Comparison of ENCODE assay signal across 28 cellular contexts in the genomic region with DNA sequence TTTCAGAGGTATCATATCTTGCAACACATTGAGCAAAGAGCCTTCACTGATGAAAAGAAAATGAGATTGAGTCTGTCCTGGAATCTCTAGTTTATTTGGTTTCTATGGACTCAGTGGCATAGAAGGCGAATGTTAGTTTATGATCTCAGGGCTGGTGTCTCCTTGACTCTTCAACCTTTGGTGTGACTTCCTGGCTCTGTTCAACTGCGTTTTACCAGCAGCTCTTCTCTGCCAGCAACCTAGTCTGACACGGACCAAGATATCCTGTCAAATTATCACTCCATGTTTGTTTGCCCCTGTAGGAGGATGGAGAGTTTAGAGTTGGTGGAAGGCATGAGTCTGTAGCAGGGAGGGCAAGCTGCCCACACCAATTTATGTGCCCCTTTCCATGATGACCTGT.
"Had no signal": no experiment of that assay in that cellular context is flagged by ENCODE, and none has a peak within 500 bp of the region (broad histone marks: within the 10 kb centered on the region; RNA-seq: fewer than 3 reads in every experiment).

No MANE protein-coding gene starts in this region.

- DNase-seq: naive thymus-derived CD4-positive, alpha-beta T cell; natural killer cell; nucleus accumbens; pancreas; retina; right lobe of liver; sigmoid colon; small intestine; stimulated activated CD4-positive, alpha-beta T cell treated with anti-CD3 and anti-CD28 coated beads, Interleukin-15, amount 100 ng/mL, for 24 hours; stimulated activated CD4-positive, alpha-beta T cell treated with anti-CD3 and anti-CD28 coated beads, Interleukin-2, amount 100 ng/mL, for 24 hours; stimulated activated CD4-positive, alpha-beta T cell treated with anti-CD3 and anti-CD28 coated beads, Interleukin-2, amount 100 ng/mL, for 48 hours; stimulated activated CD4-positive, alpha-beta T cell treated with anti-CD3 and anti-CD28 coated beads, Interleukin-4, amount 100 ng/mL, for 24 hours; stimulated activated naive B cell treated with anti-CD40 and anti-IgM and Interleukin-4, amounts not matched to agents 10 μg/mL and 1 μg/mL and 100 μg/mL, for 72 hours; stimulated activated naive CD4-positive, alpha-beta T cell treated with Interleukin-2 at 50 U/mL for 16 hours; stomach; thyroid gland; upper lobe of right lung; uterus had no signal

- H3K27me3 Mint-ChIP-seq: stimulated activated naive B cell treated with anti-CD40 and anti-IgM and Interleukin-4, amounts not matched to agents 10 μg/mL and 1 μg/mL and 100 μg/mL, for 72 hours; type B pancreatic cell had no signal

- H3K4me1 Mint-ChIP-seq: natural killer cell, nephron, neural crest cell had no signal

- FAIRE-seq: pancreas, small intestine had no signal

- ATAC-seq: naive thymus-derived CD4-positive, alpha-beta T cell; natural killer cell; pancreas; right lobe of liver; stimulated activated effector memory CD8-positive, alpha-beta T cell treated with anti-CD3 and anti-CD28 coated beads, Interleukin-12 subunit alpha, Interleukin-12 subunit beta, amount 100 ng/mL, for 72 hours; stimulated activated naive B cell treated with anti-CD40 and anti-IgM and Interleukin-4, amounts not matched to agents 10 μg/mL and 1 μg/mL and 100 μg/mL, for 72 hours; upper lobe of right lung had no signal

- H3K4me3 Mint-ChIP-seq: naive thymus-derived CD4-positive, alpha-beta T cell; natural killer cell; nephron; neural crest cell; stimulated activated effector memory CD8-positive, alpha-beta T cell treated with anti-CD3 and anti-CD28 coated beads, Interleukin-12 subunit alpha, Interleukin-12 subunit beta, amount 100 ng/mL, for 72 hours; stimulated activated naive B cell treated with anti-CD40 and anti-IgM and Interleukin-4, amounts not matched to agents 10 μg/mL and 1 μg/mL and 100 μg/mL, for 72 hours; stimulated activated naive CD8-positive, alpha-beta T cell treated with anti-CD3 and anti-CD28 coated beads, Interleukin-15, Interleukin-2, amounts not matched to agents 100 ng/mL and 50 ng/mL, for 24 hours; type B pancreatic cell had no signal

- H3K27me3 ChIP-seq: neutrophil, pancreas, right atrium auricular region, right lobe of liver, sigmoid colon, stomach, thyroid gland, tibial nerve, upper lobe of right lung, uterus had no signal

- H3K4me3 ChIP-seq: pancreas, prostate gland, right atrium auricular region, right lobe of liver, sigmoid colon, stomach, thoracic aorta, thyroid gland, tibial nerve, upper lobe of right lung, uterus had no signal

- H3K9me3 Mint-ChIP-seq: naive thymus-derived CD4-positive, alpha-beta T cell; natural killer cell; nephron; neural crest cell; stimulated activated effector memory CD8-positive, alpha-beta T cell treated with anti-CD3 and anti-CD28 coated beads, Interleukin-12 subunit alpha, Interleukin-12 subunit beta, amount 100 ng/mL, for 72 hours; stimulated activated naive B cell treated with anti-CD40 and anti-IgM and Interleukin-4, amounts not matched to agents 10 μg/mL and 1 μg/mL and 100 μg/mL, for 72 hours; stimulated activated naive CD8-positive, alpha-beta T cell treated with anti-CD3 and anti-CD28 coated beads, Interleukin-15, Interleukin-2, amounts not matched to agents 100 ng/mL and 50 ng/mL, for 24 hours; type B pancreatic cell had no signal

- H3K36me3 Mint-ChIP-seq: naive thymus-derived CD4-positive, alpha-beta T cell; natural killer cell; stimulated activated effector memory CD8-positive, alpha-beta T cell treated with anti-CD3 and anti-CD28 coated beads, Interleukin-12 subunit alpha, Interleukin-12 subunit beta, amount 100 ng/mL, for 72 hours; stimulated activated naive B cell treated with anti-CD40 and anti-IgM and Interleukin-4, amounts not matched to agents 10 μg/mL and 1 μg/mL and 100 μg/mL, for 72 hours; type B pancreatic cell had no signal

- H3K27ac ChIP-seq: neutrophil, pancreas, prostate gland, right atrium auricular region, right lobe of liver, sigmoid colon, stomach, thoracic aorta, thyroid gland, tibial nerve, upper lobe of right lung, uterus had no signal

- H3K9me3 ChIP-seq: neutrophil, pancreas, prostate gland, right atrium auricular region, right lobe of liver, sigmoid colon, stomach, thoracic aorta, thyroid gland, tibial nerve, upper lobe of right lung, uterus had no signal

- H3K4me1 ChIP-seq: prostate gland, right atrium auricular region, right lobe of liver, sigmoid colon, thyroid gland, tibial nerve, upper lobe of right lung, uterus had no signal

- H3K27ac Mint-ChIP-seq: naive thymus-derived CD4-positive, alpha-beta T cell; natural killer cell; nephron; stimulated activated effector memory CD8-positive, alpha-beta T cell treated with anti-CD3 and anti-CD28 coated beads, Interleukin-12 subunit alpha, Interleukin-12 subunit beta, amount 100 ng/mL, for 72 hours; stimulated activated naive B cell treated with anti-CD40 and anti-IgM and Interleukin-4, amounts not matched to agents 10 μg/mL and 1 μg/mL and 100 μg/mL, for 72 hours; stimulated activated naive CD8-positive, alpha-beta T cell treated with anti-CD3 and anti-CD28 coated beads, Interleukin-15, Interleukin-2, amounts not matched to agents 100 ng/mL and 50 ng/mL, for 24 hours; type B pancreatic cell had no signal

- H3K36me3 ChIP-seq: neutrophil, pancreas, prostate gland, right atrium auricular region, right lobe of liver, sigmoid colon, stomach, thoracic aorta, thyroid gland, tibial nerve, upper lobe of right lung, uterus had no signal
